20 cellular contexts compared by ENCODE assay signal in the genomic region with DNA sequence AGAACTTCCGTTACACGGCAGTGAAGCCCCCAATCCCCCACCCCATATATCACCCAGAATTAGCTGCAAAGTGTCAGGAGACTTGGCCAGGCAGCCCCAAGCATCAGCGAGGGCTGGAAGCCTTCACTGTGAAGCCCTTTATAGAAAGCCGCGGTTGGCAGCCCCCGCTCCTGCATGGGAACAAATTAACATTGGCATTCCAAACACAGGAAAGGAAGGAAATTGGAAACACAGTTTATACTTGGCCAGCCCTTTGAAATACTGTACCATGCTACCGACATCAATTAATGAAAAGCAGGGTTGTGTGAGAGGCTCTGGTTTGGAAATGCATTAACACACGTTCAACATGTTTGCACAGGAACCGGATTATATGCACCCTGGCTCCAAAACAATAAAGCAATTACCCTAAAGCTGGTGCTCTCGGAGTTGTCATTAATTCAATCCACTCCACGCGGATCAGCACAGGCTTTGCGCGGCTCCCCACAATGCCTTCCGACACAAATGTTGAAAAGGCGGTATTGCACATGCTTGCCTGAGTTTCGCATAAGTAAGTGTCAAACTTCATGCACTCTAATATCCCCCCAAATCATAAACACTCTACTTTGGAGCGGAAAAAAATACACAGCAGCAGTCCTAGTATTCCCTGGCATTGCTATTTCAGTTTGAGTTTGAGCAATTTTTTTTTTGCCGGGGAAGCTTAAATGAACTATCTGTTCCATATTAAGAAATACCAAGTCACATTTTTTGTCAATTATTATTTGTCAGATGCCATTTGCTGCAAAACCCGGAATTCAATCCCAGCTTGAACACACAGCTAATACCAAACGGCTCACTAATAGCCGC. TPM values are rescaled to one million over a fixed set of nuclear protein-coding genes. Genes with fewer than 3 reads are reported as not detected.
A peak's percentile ranks its signal among the peaks of the same experiment; 100 is the strongest.
DNase-seq lines count a peak whose midpoint lies in the region; ATAC-seq and TF ChIP-seq lines count a peak whose summit lies in the region.
"Had no signal": no experiment of that assay in that cellular context is flagged by ENCODE, and none has a peak within 500 bp of the region (broad histone marks: within the 10 kb centered on the region; RNA-seq: fewer than 3 reads in every experiment).

No MANE protein-coding gene starts in this region.

- intact Hi-C loops in left ventricle myocardium superior (cut with micrococcal nuclease) (loop anchor here (10.0 kb wide), 1 partner anchor 95 kb away; no protein-coding TSS in a partner anchor), gastrocnemius medialis (cut with DNase I; ENCODE audit: low total_unique reads) (no loop called here)

- H3K9me3 Mint-ChIP-seq in osteocyte (ENCODE audit: unreplicated experiment): no peaks in the 10 kb centered on the region
- H3K9me3 Mint-ChIP-seq: activated naive CD8-positive, alpha-beta T cell treated with anti-CD3 and anti-CD28 coated beads, Interleukin-2, amount 50 U/mL, for 24 hours; CD8-positive, alpha-beta memory T cell had no signal

- ATAC-seq in left ventricle myocardium superior (peak; percentile 70), GM19455 (IDR thresholded peaks at IDR 0.05; ENCODE audit: unreplicated experiment) (no peak), gastrocnemius medialis (no peak)
- ATAC-seq: A549; activated naive CD8-positive, alpha-beta T cell treated with anti-CD3 and anti-CD28 coated beads, Interleukin-2, amount 50 U/mL, for 24 hours; lower lobe of right lung had no signal

- peaks cover 86% of the 10 kb centered on the region for H3K27me3 Mint-ChIP-seq in osteocyte (ENCODE audit: unreplicated experiment)

- H3K27ac ChIP-seq in VCaP: peak overlapping the region; percentile 74
- H3K27ac ChIP-seq in gastrocnemius medialis: no peak overlapping the region
- H3K27ac ChIP-seq: A549, lower lobe of right lung, neutrophil, Peyer's patch had no signal

- no peaks in the 10 kb centered on the region for H3K4me1 Mint-ChIP-seq in osteocyte (ENCODE audit: unreplicated experiment)

- TF ChIP-seq POLR2A in gastrocnemius medialis (IDR thresholded peaks at IDR 0.05): no peak

- no peaks in the 10 kb centered on the region for H3K36me3 ChIP-seq in gastrocnemius medialis
- H3K36me3 ChIP-seq: lower lobe of right lung, neutrophil, Peyer's patch had no signal

- TF ChIP-seq CTCF in VCaP (conservative IDR thresholded peaks at IDR 0.05) (no peak), subcutaneous adipose tissue (IDR thresholded peaks at IDR 0.05; ENCODE audit: low read depth) (peak; percentile 46), gastrocnemius medialis (IDR thresholded peaks at IDR 0.05 in 4 of 5, conservative IDR thresholded peaks at IDR 0.05 in 1 of 5) (no peak), osteocyte (IDR thresholded peaks at IDR 0.05) (no peak)

- no peak overlapping the region for H3K4me3 Mint-ChIP-seq in osteocyte (ENCODE audit: unreplicated experiment)
- H3K4me3 Mint-ChIP-seq: activated naive CD8-positive, alpha-beta T cell treated with anti-CD3 and anti-CD28 coated beads, Interleukin-2, amount 50 U/mL, for 24 hours; CD8-positive, alpha-beta memory T cell had no signal

- no peaks in the 10 kb centered on the region for H3K9me3 ChIP-seq in gastrocnemius medialis
- H3K9me3 ChIP-seq: A549, lower lobe of right lung, neutrophil, Peyer's patch had no signal

- H3K4me3 ChIP-seq in gastrocnemius medialis: no peak overlapping the region
- H3K4me3 ChIP-seq: A549, lower lobe of right lung, Peyer's patch had no signal

- H3K4me1 ChIP-seq in gastrocnemius medialis: no peaks in the 10 kb centered on the region
- H3K4me1 ChIP-seq: lower lobe of right lung, Peyer's patch had no signal

- H3K36me3 Mint-ChIP-seq in osteocyte (ENCODE audit: unreplicated experiment): no peaks in the 10 kb centered on the region
- H3K36me3 Mint-ChIP-seq: CD8-positive, alpha-beta memory T cell had no signal

- in situ Hi-C loops in gastrocnemius medialis (cut with MboI; ENCODE audit: low sequenced_read_pairs in 4 of 4): no loop called here

- no peak overlapping the region for H3K27ac Mint-ChIP-seq in osteocyte (ENCODE audit: unreplicated experiment)
- H3K27ac Mint-ChIP-seq: activated naive CD8-positive, alpha-beta T cell treated with anti-CD3 and anti-CD28 coated beads, Interleukin-2, amount 50 U/mL, for 24 hours; CD8-positive, alpha-beta memory T cell had no signal

- H3K27me3 ChIP-seq in gastrocnemius medialis: peaks cover 48 to 78% (median 48%) of the 10 kb centered on the region in 3 donors
- H3K27me3 ChIP-seq: Peyer's patch had no signal

- peak; percentile 36 to 58 for DNase-seq in NCI-H524 (lab: John Stamatoyannopoulos, UW)
- no peak for DNase-seq in NCI-H524 treated with DMSO at 0.1 percent for 48 hours (lab: John Stamatoyannopoulos, UW)
- peak; percentile 56 for DNase-seq in left ventricle myocardium superior
- no peak for DNase-seq in gastrocnemius medialis
- DNase-seq in osteocyte (ENCODE audit: extremely low spot score, unreplicated experiment): no peak
- DNase-seq: activated CD4-positive, alpha-beta T cell treated with anti-CD3 and anti-CD28 coated beads, Interleukin-2, amount 50 U/mL, for 1 hour; activated naive CD8-positive, alpha-beta T cell treated with anti-CD3 and anti-CD28 coated beads, Interleukin-2, amount 50 U/mL, for 24 hours; activated T-cell treated with anti-CD3 and anti-CD28 coated beads, Interleukin-2, amount 50 U/mL, for 48 hours; CD8-positive, alpha-beta memory T cell; GDM1; lower lobe of right lung; NCI-H2081 treated with DMSO at 0.1 percent for 48 hours; Peyer's patch had no signal

RNA-seq across cellular contexts. Expression of gene BMP7, which starts 7.0 kb away (rescaled TPM):
- total RNA-seq in left ventricle myocardium superior (32.2 TPM), subcutaneous adipose tissue (under 1 TPM in 2 of 4 donors, not detected in 2; 0.44 to 0.82 TPM), gastrocnemius medialis (under 1 TPM in 1 of 4 donors, not detected in 3; 0.52 TPM), osteocyte (not detected in 2 replicates)
- total RNA-seq: CD8-positive, alpha-beta memory T cell; LHCN-M2; T-helper 1 cell treated with Interleukin-12 subunit alpha and Interleukin-12 subunit beta and Interleukin-4 antibody, amounts not matched to agents 30 ng/mL and 1 ng/mL, for 36 hours had no signal

Comparison
In these comparisons a context has a peak if more than half of its experiments do, and no peak if none do; other contexts are left out.
1. DNase-seq: peak in NCI-H524 (2 of 2) and left ventricle myocardium superior (single experiment); none in NCI-H524 treated with DMSO at 0.1 percent for 48 hours (single experiment), gastrocnemius medialis (0 of 2) and osteocyte (single experiment).
2. RNA of gene BMP7, which starts 7.0 kb away (total RNA-seq): 32.2 TPM in left ventricle myocardium superior (single experiment); 0.52 TPM in gastrocnemius medialis, 0.44 to 0.82 TPM in subcutaneous adipose tissue and not detected in osteocyte; every median in the first group is over 10 times any median in the second.